In genomic region chr15:89332446-89332845, GRCh38 we compare ENCODE assay signal across 9 cellular contexts. TPM values are rescaled to one million over a fixed set of nuclear protein-coding genes. Genes with fewer than 3 reads are reported as not detected.
DNase-seq lines count a peak whose midpoint lies in the region; ATAC-seq lines count a peak whose summit lies in the region.
"Had no signal": no experiment of that assay in that cellular context is flagged by ENCODE, and none has a peak within 500 bp of the region (broad histone marks: within the 10 kb centered on the region; RNA-seq: fewer than 3 reads in every experiment).

No MANE protein-coding gene starts in this region.

- H3K27ac Mint-ChIP-seq in activated naive CD8-positive, alpha-beta T cell treated with anti-CD3 and anti-CD28 coated beads for 36 hours, result no peak overlapping the region
- no peak overlapping the region for H3K27ac Mint-ChIP-seq in memory B cell

- peaks cover 2% of the 10 kb centered on the region for H3K9me3 Mint-ChIP-seq in activated naive CD8-positive, alpha-beta T cell treated with anti-CD3 and anti-CD28 coated beads for 36 hours
- H3K9me3 Mint-ChIP-seq in memory B cell, result peaks cover 2% of the 10 kb centered on the region

- H3K36me3 Mint-ChIP-seq in activated naive CD8-positive, alpha-beta T cell treated with anti-CD3 and anti-CD28 coated beads for 36 hours, result peaks cover 42% of the 10 kb centered on the region
- H3K36me3 Mint-ChIP-seq in memory B cell, result peaks cover 19% of the 10 kb centered on the region

- peak overlapping the region; percentile 56 for H3K4me3 Mint-ChIP-seq in activated naive CD8-positive, alpha-beta T cell treated with anti-CD3 and anti-CD28 coated beads for 36 hours
- H3K4me3 Mint-ChIP-seq in memory B cell, result peak overlapping the region; percentile 44

- peaks cover 9% of the 10 kb centered on the region for H3K27me3 Mint-ChIP-seq in activated naive CD8-positive, alpha-beta T cell treated with anti-CD3 and anti-CD28 coated beads for 36 hours
- no peaks in the 10 kb centered on the region for H3K27me3 Mint-ChIP-seq in memory B cell

- H3K4me1 Mint-ChIP-seq in activated naive CD8-positive, alpha-beta T cell treated with anti-CD3 and anti-CD28 coated beads for 36 hours, result peaks cover 60% of the 10 kb centered on the region
- peaks cover 29% of the 10 kb centered on the region for H3K4me1 Mint-ChIP-seq in memory B cell

- ATAC-seq in memory B cell (ENCODE audit: low read depth), result no peak
- no peak for ATAC-seq in HG02610 (IDR thresholded peaks at IDR 0.05; ENCODE audit: unreplicated experiment)
- no peak for ATAC-seq in GM21390 (IDR thresholded peaks at IDR 0.05; ENCODE audit: unreplicated experiment)
- ATAC-seq in GM19397 (IDR thresholded peaks at IDR 0.05; ENCODE audit: unreplicated experiment), result no peak

- DNase-seq in COLO668 (lab: John Stamatoyannopoulos, UW; ENCODE audit: unreplicated experiment) (peak; percentile 7), HCEC 1CT (peak; percentile 27), memory B cell (ENCODE audit: low spot score in 2 of 2) (no peak), NK-92 (lab: John Stamatoyannopoulos, UW; ENCODE audit: unreplicated experiment) (no peak)
- no peak for DNase-seq in activated naive CD8-positive, alpha-beta T cell treated with anti-CD3 and anti-CD28 coated beads for 36 hours
- DNase-seq: NCI-H2081 had no signal

RNA-seq across cellular contexts. Expression of gene POLG, which starts 2.2 kb away (rescaled TPM):
- total RNA-seq in activated naive CD8-positive, alpha-beta T cell treated with anti-CD3 and anti-CD28 coated beads for 36 hours, result 100 to 1,000 TPM in 1 of 2 experiments, 10 to 100 TPM in 1; 96.1 to 102 TPM

Comparison
In these comparisons a context has a peak if more than half of its experiments do, and no peak if none do; other contexts are left out.
1. DNase-seq: peak in COLO668 (single experiment) and HCEC 1CT (single experiment); none in activated naive CD8-positive, alpha-beta T cell treated with anti-CD3 and anti-CD28 coated beads for 36 hours (single experiment), memory B cell (0 of 2) and NK-92 (single experiment).